In the genomic region with DNA sequence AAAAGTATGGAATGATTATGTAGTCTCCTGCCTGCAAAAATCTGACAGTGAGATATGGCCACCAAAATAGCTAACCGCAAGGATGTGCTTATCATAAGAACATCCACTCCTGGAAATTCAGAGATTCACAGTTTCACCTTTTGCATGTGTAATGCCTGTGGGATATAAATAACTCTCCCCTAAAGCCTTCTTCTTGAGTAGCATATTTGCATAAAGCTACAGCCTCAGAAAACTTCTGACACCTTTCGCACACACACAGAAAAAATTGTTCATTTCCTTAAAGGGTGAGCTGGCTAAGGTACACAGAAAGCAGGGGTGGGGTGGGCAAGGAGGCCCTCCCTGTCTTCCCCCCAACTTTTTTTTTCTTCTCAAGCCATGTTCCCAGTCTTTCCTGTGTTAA, we compare ENCODE assay signal across 11 cellular contexts. TPM values are rescaled to one million over a fixed set of nuclear protein-coding genes. Genes with fewer than 3 reads are reported as not detected.
DNase-seq lines count a peak whose midpoint lies in the region; ATAC-seq lines count a peak whose summit lies in the region.
"Had no signal": no experiment of that assay in that cellular context is flagged by ENCODE, and none has a peak within 500 bp of the region (broad histone marks: within the 10 kb centered on the region; RNA-seq: fewer than 3 reads in every experiment).

No MANE protein-coding gene starts in this region.

- peaks cover 3% of the 10 kb centered on the region for H3K36me3 Mint-ChIP-seq in activated naive CD8-positive, alpha-beta T cell treated with anti-CD3 and anti-CD28 coated beads, Interleukin-2, amount 10 ng/mL, durations not matched to agents 7 days and 5 days

- peak; percentile 70 for ATAC-seq in GM18508 (IDR thresholded peaks at IDR 0.05; ENCODE audit: insufficient read depth, unreplicated experiment)
- peak; percentile 44 for ATAC-seq in GM19463 (IDR thresholded peaks at IDR 0.05; ENCODE audit: unreplicated experiment)
- peak; percentile 46 for ATAC-seq in HG03097 (IDR thresholded peaks at IDR 0.05; ENCODE audit: low FRiP score, unreplicated experiment)
- ATAC-seq in activated naive CD8-positive, alpha-beta T cell treated with anti-CD3 and anti-CD28 coated beads, Interleukin-2, amount 10 ng/mL, durations not matched to agents 7 days and 5 days (ENCODE audit: low read depth) = no peak

- no peaks in the 10 kb centered on the region for H3K27me3 Mint-ChIP-seq in activated naive CD8-positive, alpha-beta T cell treated with anti-CD3 and anti-CD28 coated beads, Interleukin-2, amount 10 ng/mL, durations not matched to agents 7 days and 5 days

- peaks cover 1% of the 10 kb centered on the region for H3K9me3 Mint-ChIP-seq in activated naive CD8-positive, alpha-beta T cell treated with anti-CD3 and anti-CD28 coated beads, Interleukin-2, amount 10 ng/mL, durations not matched to agents 7 days and 5 days

- intact Hi-C loops in posterior cingulate gyrus (cut with DNase I) = loop anchor here (5.0 to 10.0 kb wide), 2 partner anchors 389 to 541 kb away; no protein-coding TSS in a partner anchor

- H3K27ac Mint-ChIP-seq in activated naive CD8-positive, alpha-beta T cell treated with anti-CD3 and anti-CD28 coated beads, Interleukin-2, amount 10 ng/mL, durations not matched to agents 7 days and 5 days = peak overlapping the region; percentile 84

- POLR2A ChIA-PET in activated naive CD8-positive, alpha-beta T cell treated with anti-CD3 and anti-CD28 coated beads, Interleukin-2, amount 10 ng/mL, durations not matched to agents 7 days and 5 days (lab: Charles Lee) = interaction anchor here (0.6 to 1.3 kb wide), 3 partner anchors 92 to 421 kb away, joined by 3 read pairs; partner anchors contain the start of gene WASHC3

- peaks cover 20% of the 10 kb centered on the region for H3K4me1 Mint-ChIP-seq in activated naive CD8-positive, alpha-beta T cell treated with anti-CD3 and anti-CD28 coated beads, Interleukin-2, amount 10 ng/mL, durations not matched to agents 7 days and 5 days

- no peak overlapping the region for H3K4me3 Mint-ChIP-seq in activated naive CD8-positive, alpha-beta T cell treated with anti-CD3 and anti-CD28 coated beads, Interleukin-2, amount 10 ng/mL, durations not matched to agents 7 days and 5 days

- no peak for DNase-seq in activated naive CD8-positive, alpha-beta T cell treated with anti-CD3 and anti-CD28 coated beads, Interleukin-2, amount 10 ng/mL, durations not matched to agents 7 days and 5 days
- DNase-seq in DMS153 (lab: John Stamatoyannopoulos, UW) (no peak), posterior cingulate gyrus (no peak), epidermal melanocyte (ENCODE audit: insufficient read length, low spot score) (no peak), globus pallidus (ENCODE audit: low spot score) (no peak)
- DNase-seq: small intestine, T1000 had no signal

RNA-seq across cellular contexts. Expression of gene IGF1, which starts 3.1 kb away (rescaled TPM):
- 1 to 10 TPM; 1.3 to 1.6 TPM for total RNA-seq in activated naive CD8-positive, alpha-beta T cell treated with anti-CD3 and anti-CD28 coated beads, Interleukin-2, amount 10 ng/mL, durations not matched to agents 7 days and 5 days
- total RNA-seq: G401 had no signal
